In the genomic region with DNA sequence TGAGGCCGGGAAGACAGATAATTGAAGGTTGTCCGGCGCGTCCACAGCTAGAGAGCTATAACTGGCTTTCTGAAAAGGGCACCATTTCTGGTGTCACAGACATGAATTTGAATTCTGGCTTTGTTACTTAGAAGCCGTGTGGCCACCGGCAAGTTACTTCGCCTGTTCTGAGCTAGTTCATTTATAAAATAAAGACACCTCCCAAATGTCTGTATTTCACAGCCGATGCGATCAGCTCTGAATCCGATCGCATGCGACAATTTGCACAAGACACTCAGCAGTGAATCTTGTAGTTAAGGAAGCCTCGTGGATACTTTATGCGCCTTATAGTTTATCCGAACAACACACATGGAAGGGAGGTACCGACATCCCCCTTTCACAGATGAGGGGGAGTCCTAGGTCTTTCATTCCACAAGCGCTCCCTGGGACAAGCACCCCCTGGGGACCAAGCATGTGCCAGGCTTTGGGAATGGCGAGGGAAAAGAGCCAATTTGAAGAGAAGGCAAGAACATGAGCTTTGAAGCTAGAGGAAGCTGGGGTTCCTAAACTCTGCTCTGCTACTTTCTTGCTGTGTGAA, we compare ENCODE assay signal across 8 cellular contexts. TPM values are rescaled to one million over a fixed set of nuclear protein-coding genes. Genes with fewer than 3 reads are reported as not detected.
DNase-seq lines count a peak whose midpoint lies in the region; ATAC-seq and TF ChIP-seq lines count a peak whose summit lies in the region.

No MANE protein-coding gene starts in this region.

- 52% methylated on average over 18 of the region's 18 CpGs for WGBS in thymus

- H3K4me3 ChIP-seq in Jurkat, Clone E6-1 (ENCODE audit: low read length): peak overlapping the region; percentile 40
- H3K4me3 ChIP-seq in ascending aorta (peak overlapping the region; percentile 89 to 95), thymus (ENCODE audit: low read length) (peak overlapping the region; percentile 70)

- H3K27ac ChIP-seq in ascending aorta (peak overlapping the region; percentile 92), thymus (ENCODE audit: low read depth) (peak overlapping the region; percentile 91)

- H3K4me1 ChIP-seq in ascending aorta (peaks cover 6 to 19% of the 10 kb centered on the region in 2 donors), thymus (ENCODE audit: control insufficient read depth, insufficient read depth, low read length) (peaks cover 70% of the 10 kb centered on the region)

- H3K27me3 ChIP-seq in ascending aorta (no peaks in the 10 kb centered on the region), thymus (ENCODE audit: control insufficient read depth, insufficient read depth) (no peaks in the 10 kb centered on the region)

- H3K9me3 ChIP-seq in ascending aorta (no peaks in the 10 kb centered on the region), thymus (ENCODE audit: control insufficient read depth) (no peaks in the 10 kb centered on the region)

- intact Hi-C loops in ascending aorta (cut with DNase I): loop anchor here (1.0 to 2.0 kb wide), 2 partner anchors 23 to 79 kb away; no protein-coding TSS in a partner anchor

- DNase-seq in COR-L47 (lab: John Stamatoyannopoulos, UW) (peak; percentile 47), ascending aorta (ENCODE audit: low spot score in 2 of 2) (peak; percentile 28 to 83), left kidney (ENCODE audit: low read depth, low spot score) (peak; percentile 79)
- DNase-seq in Jurkat, Clone E6-1 (ENCODE audit: low read depth, low spot score): no peak
- no peak for DNase-seq in effector CD4-positive, alpha-beta T cell

- no peak for ATAC-seq in HG03354 (IDR thresholded peaks at IDR 0.05; ENCODE audit: poor library complexity, severe bottlenecking, unreplicated experiment)
- no peak for ATAC-seq in GM19455 (IDR thresholded peaks at IDR 0.05; ENCODE audit: unreplicated experiment)

- peaks cover 17 to 25% of the 10 kb centered on the region in 2 donors for H3K36me3 ChIP-seq in ascending aorta
- no peaks in the 10 kb centered on the region for H3K36me3 ChIP-seq in thymus (ENCODE audit: control insufficient read depth, insufficient read depth)

- no peak for TF ChIP-seq CTCF in ascending aorta (IDR thresholded peaks at IDR 0.05)

RNA-seq across cellular contexts. Expression of a gene that starts 4.0 kb away (rescaled TPM):
- polyA plus RNA-seq in Jurkat, Clone E6-1 (2012; ENCODE audit: insufficient read depth, insufficient read length): 164 TPM
- 1,094 TPM for total RNA-seq in ascending aorta
- polyA plus RNA-seq in thymus: 131 TPM

RNA-seq across cellular contexts. Expression of a gene that starts 24.3 kb away (rescaled TPM):
- 18.2 TPM for polyA plus RNA-seq in Jurkat, Clone E6-1 (2012; ENCODE audit: insufficient read depth, insufficient read length)
- total RNA-seq in ascending aorta: not detected
- 2.0 TPM for polyA plus RNA-seq in thymus

Comparison
In these comparisons a context has a peak if more than half of its experiments do, and no peak if none do; other contexts are left out.
1. DNase-seq: peak in COR-L47 (single experiment), ascending aorta (2 of 2) and left kidney (single experiment); none in Jurkat, Clone E6-1 (single experiment) and effector CD4-positive, alpha-beta T cell (single experiment).
2. H3K4me3 ChIP-seq: peak in every context shown above with its lines; median percentile 92 in ascending aorta; 70 in thymus; 40 in Jurkat, Clone E6-1.